Comparison of ENCODE assay signal across 8 cellular contexts in genomic region chr12:116434155-116435065, GRCh38.
A peak's percentile ranks its signal among the peaks of the same experiment; 100 is the strongest.
DNase-seq lines count a peak whose midpoint lies in the region; ATAC-seq, FAIRE-seq and TF ChIP-seq lines count a peak whose summit lies in the region.

No MANE protein-coding gene starts in this region.

- DNase-seq in AG04449 (ENCODE audit: low read depth, low spot score) (peak; percentile 67), bronchial epithelial cell (ENCODE audit: low read depth) (peak; percentile 74), left lung (peak; percentile 87 to 90), tibial artery (peak; percentile 92 to 97), NCI-H526 treated with DMSO at 0.1 percent for 48 hours (lab: John Stamatoyannopoulos, UW) (no peak), NCI-H2029 (lab: John Stamatoyannopoulos, UW) (no peak)
- DNase-seq in activated CD4-positive, alpha-beta memory T cell treated with anti-CD3 and anti-CD28 coated beads for 36 hours: no peak

- H3K9me3 Mint-ChIP-seq in activated CD4-positive, alpha-beta memory T cell treated with anti-CD3 and anti-CD28 coated beads for 36 hours: no peaks in the 10 kb centered on the region

- no peak for TF ChIP-seq EP300 in Ishikawa (IDR thresholded peaks at IDR 0.05; ENCODE audit: borderline replicate concordance)

- peaks cover 2% of the 10 kb centered on the region for H3K27me3 ChIP-seq in bronchial epithelial cell (ENCODE audit: control insufficient read depth, insufficient read depth, low read length)
- no peaks in the 10 kb centered on the region for H3K27me3 ChIP-seq in left lung
- no peaks in the 10 kb centered on the region for H3K27me3 ChIP-seq in tibial artery

- H3K36me3 Mint-ChIP-seq in activated CD4-positive, alpha-beta memory T cell treated with anti-CD3 and anti-CD28 coated beads for 36 hours: no peaks in the 10 kb centered on the region

- CTCF ChIA-PET in AG04449 (lab: Yijun Ruan, JAX): interaction anchor here (1.2 to 1.6 kb wide), 3 partner anchors 15 to 275 kb away, joined by 3 to 5 read pairs (median 4); no protein-coding TSS in a partner anchor
- CTCF ChIA-PET in activated CD4-positive, alpha-beta memory T cell treated with anti-CD3 and anti-CD28 coated beads for 36 hours (lab: Charles Lee): no interaction called here

- peak; percentile 10; the same call in 1 of the 2 replicates for TF ChIP-seq RAD21 in Ishikawa (IDR thresholded peaks at IDR 0.05; ENCODE audit: low read depth)

- ATAC-seq in left lung: peak; percentile 98

- H3K27ac ChIP-seq in left lung (peak overlapping the region; percentile 30 to 62), tibial artery (peak overlapping the region; percentile 66 to 69)

- H3K4me1 ChIP-seq in left lung (peaks cover 11 to 12% of the 10 kb centered on the region in 2 donors), tibial artery (peaks cover 0 to 40% (median 26%) of the 10 kb centered on the region in 4 donors)

- no peaks in the 10 kb centered on the region for H3K4me1 Mint-ChIP-seq in activated CD4-positive, alpha-beta memory T cell treated with anti-CD3 and anti-CD28 coated beads for 36 hours (ENCODE audit: low read depth)

- no peak for TF ChIP-seq CTCF in AG04449 (IDR thresholded peaks at IDR 0.05; ENCODE audit: insufficient read depth, low read length, missing control alignments)
- TF ChIP-seq CTCF in bronchial epithelial cell (IDR thresholded peaks at IDR 0.05; ENCODE audit: insufficient read depth, low read length, severe bottlenecking): no peak
- TF ChIP-seq CTCF in left lung (IDR thresholded peaks at IDR 0.05): no peak
- peak in 1 of 2 experiments; percentile 12 for TF ChIP-seq CTCF in tibial artery (IDR thresholded peaks at IDR 0.05)

- H3K27me3 Mint-ChIP-seq in activated CD4-positive, alpha-beta memory T cell treated with anti-CD3 and anti-CD28 coated beads for 36 hours: no peaks in the 10 kb centered on the region

- peak overlapping the region; percentile 57 for H3K4me3 ChIP-seq in AG04449 (ENCODE audit: low read depth, low read length)
- no peak overlapping the region for H3K4me3 ChIP-seq in bronchial epithelial cell (ENCODE audit: low read depth, low read length)
- no peak overlapping the region for H3K4me3 ChIP-seq in left lung
- H3K4me3 ChIP-seq in tibial artery: peak overlapping the region; percentile 26 to 48

- no peaks in the 10 kb centered on the region for H3K36me3 ChIP-seq in bronchial epithelial cell (ENCODE audit: control insufficient read depth, insufficient read depth, low read length)
- H3K36me3 ChIP-seq in left lung: no peaks in the 10 kb centered on the region
- H3K36me3 ChIP-seq in tibial artery: no peaks in the 10 kb centered on the region

- no peak for FAIRE-seq in bronchial epithelial cell (lab: Jason Lieb, UNC)

- no peak overlapping the region for H3K27ac Mint-ChIP-seq in activated CD4-positive, alpha-beta memory T cell treated with anti-CD3 and anti-CD28 coated beads for 36 hours

- POLR2A ChIA-PET in AG04449 (lab: Yijun Ruan, JAX): interaction anchor here (0.6 to 2.0 kb wide), 9 partner anchors 10 to 1585 kb away, joined by 3 to 10 read pairs (median 3); no protein-coding TSS in a partner anchor
- POLR2A ChIA-PET in activated CD4-positive, alpha-beta memory T cell treated with anti-CD3 and anti-CD28 coated beads for 36 hours (lab: Charles Lee): no interaction called here

- no peak overlapping the region for H3K4me3 Mint-ChIP-seq in activated CD4-positive, alpha-beta memory T cell treated with anti-CD3 and anti-CD28 coated beads for 36 hours

- no peaks in the 10 kb centered on the region for H3K9me3 ChIP-seq in left lung
- H3K9me3 ChIP-seq in tibial artery: no peaks in the 10 kb centered on the region

- intact Hi-C loops in left lung (cut with DNase I): no loop called here
- intact Hi-C loops in tibial artery (cut with DNase I; ENCODE audit: low total_unique reads): loop anchor here (5.0 kb wide), 1 partner anchor 98 kb away; no protein-coding TSS in a partner anchor
- intact Hi-C loops in activated CD4-positive, alpha-beta memory T cell treated with anti-CD3 and anti-CD28 coated beads for 36 hours (cut with micrococcal nuclease): no loop called here

TF ChIP-seq in Ishikawa, 13 proteins besides CTCF, POLR2A, EP300 and RAD21:
- peak; percentile 48; the same call in 1 of the 2 replicates for TF ChIP-seq USF1 (IDR thresholded peaks at IDR 0.05)
- no peak for TF ChIP-seq EGR1 (IDR thresholded peaks at IDR 0.05)
- TF ChIP-seq CEBPB (IDR thresholded peaks at IDR 0.05): peak; percentile 96
- no peak for TF ChIP-seq NFIC (IDR thresholded peaks at IDR 0.05)
- TF ChIP-seq ZBTB7A (IDR thresholded peaks at IDR 0.05; ENCODE audit: low read depth): 0 out of 2 replicates have a peak, but pooled peaks have one; percentile 29
- TF ChIP-seq TEAD4 (IDR thresholded peaks at IDR 0.05): peak; percentile 31
- no peak for TF ChIP-seq FOXM1 (IDR thresholded peaks at IDR 0.05; ENCODE audit: borderline replicate concordance, low read depth)
- TF ChIP-seq MAX (IDR thresholded peaks at IDR 0.05): peak; percentile 30
- TF ChIP-seq TCF12 (IDR thresholded peaks at IDR 0.05; ENCODE audit: low read depth): peak; percentile 62
- no peak for TF ChIP-seq REST (IDR thresholded peaks at IDR 0.05; ENCODE audit: low read depth)
- peak; percentile 31; the same call in 1 of the 2 replicates for TF ChIP-seq YY1 (IDR thresholded peaks at IDR 0.05; ENCODE audit: low read depth)
- peak; percentile 32; the same call in 1 of the 2 replicates for TF ChIP-seq TAF1 (IDR thresholded peaks at IDR 0.05; ENCODE audit: low read depth)
TF ChIP-seq in Ishikawa: peak in this region for 8.

Comparison
In these comparisons a context has a peak if more than half of its experiments do, and no peak if none do; other contexts are left out.
1. DNase-seq: peak in AG04449 (single experiment), bronchial epithelial cell (single experiment), left lung (2 of 2) and tibial artery (2 of 2); none in NCI-H526 treated with DMSO at 0.1 percent for 48 hours (single experiment), NCI-H2029 (single experiment) and activated CD4-positive, alpha-beta memory T cell treated with anti-CD3 and anti-CD28 coated beads for 36 hours (single experiment).
2. H3K4me3 ChIP-seq: peak in AG04449 (single experiment) and tibial artery (2 of 2); none in bronchial epithelial cell (single experiment) and left lung (0 of 2).